15 cellular contexts compared by ENCODE assay signal in the genomic region with DNA sequence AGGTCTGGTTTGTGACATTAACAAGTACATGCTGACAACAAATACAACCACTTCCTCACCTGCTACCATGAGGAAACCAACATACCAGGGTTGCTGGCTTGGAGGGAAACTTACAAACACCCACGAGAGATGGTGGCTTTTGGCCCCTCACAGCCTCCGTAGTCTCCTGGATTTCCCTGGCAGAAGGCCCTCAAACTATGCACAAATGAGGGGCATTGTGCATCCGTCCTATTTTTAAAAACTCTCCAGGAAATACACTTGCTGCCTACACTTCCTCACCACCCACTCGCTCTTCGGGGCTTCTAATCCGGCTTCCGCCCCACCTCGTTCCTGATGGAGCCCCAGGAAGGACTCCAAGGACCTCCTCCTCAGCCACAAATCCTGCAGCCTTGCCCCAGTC.
DNase-seq lines count a peak whose midpoint lies in the region; ATAC-seq and TF ChIP-seq lines count a peak whose summit lies in the region.
"Had no signal": no experiment of that assay in that cellular context is flagged by ENCODE, and none has a peak within 500 bp of the region (broad histone marks: within the 10 kb centered on the region; RNA-seq: fewer than 3 reads in every experiment).

No MANE protein-coding gene starts in this region.

- no peaks in the 10 kb centered on the region for H3K79me2 ChIP-seq in mammary epithelial cell (ENCODE audit: insufficient read depth, low read length)

- dilution Hi-C loops in mammary epithelial cell (cut with HindIII; ENCODE audit: low sequenced_read_pairs), result no loop called here

- no peak for TF ChIP-seq CTCF in mammary epithelial cell (conservative IDR thresholded peaks at IDR 0.05 in 1 of 2, IDR thresholded peaks at IDR 0.05 in 1 of 2; ENCODE audit: extremely low read depth in 1 of 2, insufficient read depth in 1 of 2, low read depth in 1 of 2, low read length in 2 of 2)
- no peak for TF ChIP-seq CTCF in breast epithelium (IDR thresholded peaks at IDR 0.05)
- no peak for TF ChIP-seq CTCF in GM10266 (IDR thresholded peaks at IDR 0.05; ENCODE audit: control insufficient read depth, insufficient read depth, low read depth, missing control alignments)
- TF ChIP-seq CTCF in lower lobe of right lung (IDR thresholded peaks at IDR 0.05), result no peak

- intact Hi-C loops in mammary epithelial cell (cut with micrococcal nuclease), result no loop called here
- intact Hi-C loops in breast epithelium (cut with DNase I; ENCODE audit: low total_unique reads), result no loop called here
- intact Hi-C loops in sciatic nerve (cut with DNase I), result no loop called here
- intact Hi-C loops in lower lobe of right lung (cut with DNase I), result no loop called here

- no peaks in the 10 kb centered on the region for H3K9me3 ChIP-seq in mammary epithelial cell (replicated peaks; ENCODE audit: insufficient read depth, low read length)
- no peaks in the 10 kb centered on the region for H3K9me3 ChIP-seq in breast epithelium
- no peaks in the 10 kb centered on the region for H3K9me3 ChIP-seq in lower lobe of right lung
- H3K9me3 ChIP-seq: A549, adrenal gland, thoracic aorta had no signal

- no peak overlapping the region for H3K4me3 ChIP-seq in mammary epithelial cell (replicated peaks in 1 of 3; ENCODE audit: insufficient read depth in 1 of 3, low read depth in 2 of 3, low read length in 3 of 3)
- H3K4me3 ChIP-seq in breast epithelium, result peak overlapping the region in 1 of 3 donors; percentile 28
- no peak overlapping the region for H3K4me3 ChIP-seq in lower lobe of right lung
- H3K4me3 ChIP-seq: A549, adrenal gland, thoracic aorta had no signal

- H3K27me3 ChIP-seq in mammary epithelial cell (ENCODE audit: insufficient read depth, low read length) (no peaks in the 10 kb centered on the region), breast epithelium (no peaks in the 10 kb centered on the region), lower lobe of right lung (ENCODE audit: low read depth) (no peaks in the 10 kb centered on the region)
- H3K27me3 ChIP-seq: adrenal gland, dorsolateral prefrontal cortex had no signal

- H3K36me3 ChIP-seq in mammary epithelial cell (ENCODE audit: insufficient read depth, low read length), result no peaks in the 10 kb centered on the region
- H3K36me3 ChIP-seq in breast epithelium, result no peaks in the 10 kb centered on the region
- no peaks in the 10 kb centered on the region for H3K36me3 ChIP-seq in lower lobe of right lung
- H3K36me3 ChIP-seq: adrenal gland, thoracic aorta had no signal

- no peaks in the 10 kb centered on the region for H3K27me3 Mint-ChIP-seq in activated CD8-positive, alpha-beta memory T cell treated with anti-CD3 and anti-CD28 coated beads, Interleukin-2, amount 10 ng/mL, durations not matched to agents 7 days and 5 days
- H3K27me3 Mint-ChIP-seq in effector memory CD8-positive, alpha-beta T cell, result no peaks in the 10 kb centered on the region

- peaks cover 13% of the 10 kb centered on the region for H3K36me3 Mint-ChIP-seq in activated CD8-positive, alpha-beta memory T cell treated with anti-CD3 and anti-CD28 coated beads, Interleukin-2, amount 10 ng/mL, durations not matched to agents 7 days and 5 days
- H3K36me3 Mint-ChIP-seq in effector memory CD8-positive, alpha-beta T cell (ENCODE audit: insufficient read depth), result peaks cover 9% of the 10 kb centered on the region

- BruUV-seq in mammary epithelial cell (replicated peaks; lab: Mats Ljungman, UMichigan), result no TSS peak

- H3K27ac ChIP-seq in mammary epithelial cell (ENCODE audit: insufficient read depth, low read depth, low read length) (no peak overlapping the region), breast epithelium (no peak overlapping the region), lower lobe of right lung (no peak overlapping the region)
- H3K27ac ChIP-seq: A549, adrenal gland, thoracic aorta had no signal

- TF ChIP-seq POLR2A in breast epithelium (IDR thresholded peaks at IDR 0.05), result no peak

- H3K4me3 Mint-ChIP-seq in activated CD8-positive, alpha-beta memory T cell treated with anti-CD3 and anti-CD28 coated beads, Interleukin-2, amount 10 ng/mL, durations not matched to agents 7 days and 5 days, result no peak overlapping the region
- peak overlapping the region; percentile 71 to 78 for H3K4me3 Mint-ChIP-seq in effector memory CD8-positive, alpha-beta T cell

- H3K9ac ChIP-seq in mammary epithelial cell (ENCODE audit: insufficient read depth, low read length), result no peak overlapping the region

- H3K4me1 ChIP-seq in mammary epithelial cell (ENCODE audit: insufficient read depth, low read length) (no peaks in the 10 kb centered on the region), breast epithelium (no peaks in the 10 kb centered on the region), lower lobe of right lung (peaks cover 12% of the 10 kb centered on the region)
- H3K4me1 ChIP-seq: A549, adrenal gland had no signal

- no peaks in the 10 kb centered on the region for H4K20me1 ChIP-seq in mammary epithelial cell (ENCODE audit: insufficient read depth, low read length)

- in situ Hi-C loops in mammary epithelial cell (cut with MboI; ENCODE audit: low sequenced_read_pairs in 2 of 2), result no loop called here

- peaks cover 37% of the 10 kb centered on the region for H3K4me1 Mint-ChIP-seq in activated CD8-positive, alpha-beta memory T cell treated with anti-CD3 and anti-CD28 coated beads, Interleukin-2, amount 10 ng/mL, durations not matched to agents 7 days and 5 days
- H3K4me1 Mint-ChIP-seq in effector memory CD8-positive, alpha-beta T cell (ENCODE audit: low read depth in 2 of 2), result peaks cover 49 to 56% of the 10 kb centered on the region in 2 donors

- peaks cover 8% of the 10 kb centered on the region for H3K9me3 Mint-ChIP-seq in activated CD8-positive, alpha-beta memory T cell treated with anti-CD3 and anti-CD28 coated beads, Interleukin-2, amount 10 ng/mL, durations not matched to agents 7 days and 5 days (ENCODE audit: low read depth)
- peaks cover 8 to 15% of the 10 kb centered on the region in 2 donors for H3K9me3 Mint-ChIP-seq in effector memory CD8-positive, alpha-beta T cell

- DNase-seq in mammary epithelial cell, result no peak
- no peak for DNase-seq in breast epithelium (ENCODE audit: low spot score in 2 of 2)
- DNase-seq in activated CD8-positive, alpha-beta memory T cell treated with anti-CD3 and anti-CD28 coated beads, Interleukin-2, amount 10 ng/mL, durations not matched to agents 7 days and 5 days, result peak; percentile 66
- peak; percentile 38 to 48 (median 42) for DNase-seq in effector memory CD8-positive, alpha-beta T cell
- DNase-seq in stimulated activated naive CD8-positive, alpha-beta T cell treated with anti-CD3 and anti-CD28 coated beads, Interleukin-15, Interleukin-2, amounts not matched to agents 100 U/mL and 50 U/mL, for 24 hours, result no peak
- DNase-seq in GM10266 (ENCODE audit: extremely low spot score), result no peak
- DNase-seq in sciatic nerve (ENCODE audit: low spot score), result no peak
- no peak for DNase-seq in lower lobe of right lung
- DNase-seq: dorsolateral prefrontal cortex, foreskin melanocyte, islet precursor cell, NCI-H345 had no signal

- H3K4me2 ChIP-seq in mammary epithelial cell (ENCODE audit: insufficient read depth, low read depth, low read length), result no peak overlapping the region
- H3K4me2 ChIP-seq: A549 had no signal

- peak overlapping the region; percentile 88 for H3K27ac Mint-ChIP-seq in activated CD8-positive, alpha-beta memory T cell treated with anti-CD3 and anti-CD28 coated beads, Interleukin-2, amount 10 ng/mL, durations not matched to agents 7 days and 5 days
- H3K27ac Mint-ChIP-seq in effector memory CD8-positive, alpha-beta T cell, result peak overlapping the region; percentile 91 to 92

- 40% methylated on average over 8 of the region's 8 CpGs for WGBS in mammary epithelial cell (ENCODE audit: low coverage, missing lambda C conversion rate)

- CTCF ChIA-PET in mammary epithelial cell (lab: Charles Lee; ENCODE audit: low non-redundant PET), result no interaction called here
- CTCF ChIA-PET in activated CD8-positive, alpha-beta memory T cell treated with anti-CD3 and anti-CD28 coated beads, Interleukin-2, amount 10 ng/mL, durations not matched to agents 7 days and 5 days (lab: Charles Lee), result interaction anchor here (0.9 to 1.5 kb wide), 2 partner anchors 13 to 16 kb away, joined by 3 read pairs; no protein-coding TSS in a partner anchor

- peak overlapping the region; percentile 39 for H2AFZ ChIP-seq in mammary epithelial cell (ENCODE audit: low read depth, low read length)

- peak; percentile 68 for ATAC-seq in activated CD8-positive, alpha-beta memory T cell treated with anti-CD3 and anti-CD28 coated beads, Interleukin-2, amount 10 ng/mL, durations not matched to agents 7 days and 5 days
- peak; percentile 84 for ATAC-seq in effector memory CD8-positive, alpha-beta T cell (replicated peaks)
- ATAC-seq in stimulated activated naive CD8-positive, alpha-beta T cell treated with anti-CD3 and anti-CD28 coated beads, Interleukin-15, Interleukin-2, amounts not matched to agents 100 U/mL and 50 U/mL, for 24 hours, result peak; percentile 33
- ATAC-seq in sciatic nerve, result no peak
- ATAC-seq in lower lobe of right lung, result no peak
- ATAC-seq: A549 had no signal

Comparison
In these comparisons a context has a peak if more than half of its experiments do, and no peak if none do; other contexts are left out.
1. DNase-seq: peak in activated CD8-positive, alpha-beta memory T cell treated with anti-CD3 and anti-CD28 coated beads, Interleukin-2, amount 10 ng/mL, durations not matched to agents 7 days and 5 days (single experiment) and effector memory CD8-positive, alpha-beta T cell (3 of 3); none in mammary epithelial cell (single experiment), breast epithelium (0 of 2), stimulated activated naive CD8-positive, alpha-beta T cell treated with anti-CD3 and anti-CD28 coated beads, Interleukin-15, Interleukin-2, amounts not matched to agents 100 U/mL and 50 U/mL, for 24 hours (single experiment), GM10266 (single experiment), sciatic nerve (single experiment) and lower lobe of right lung (single experiment).
2. ATAC-seq: peak in activated CD8-positive, alpha-beta memory T cell treated with anti-CD3 and anti-CD28 coated beads, Interleukin-2, amount 10 ng/mL, durations not matched to agents 7 days and 5 days (single experiment), effector memory CD8-positive, alpha-beta T cell (single experiment) and stimulated activated naive CD8-positive, alpha-beta T cell treated with anti-CD3 and anti-CD28 coated beads, Interleukin-15, Interleukin-2, amounts not matched to agents 100 U/mL and 50 U/mL, for 24 hours (single experiment); none in sciatic nerve (single experiment) and lower lobe of right lung (0 of 2).